Comparison of ENCODE assay signal across 11 cellular contexts in the genomic region with DNA sequence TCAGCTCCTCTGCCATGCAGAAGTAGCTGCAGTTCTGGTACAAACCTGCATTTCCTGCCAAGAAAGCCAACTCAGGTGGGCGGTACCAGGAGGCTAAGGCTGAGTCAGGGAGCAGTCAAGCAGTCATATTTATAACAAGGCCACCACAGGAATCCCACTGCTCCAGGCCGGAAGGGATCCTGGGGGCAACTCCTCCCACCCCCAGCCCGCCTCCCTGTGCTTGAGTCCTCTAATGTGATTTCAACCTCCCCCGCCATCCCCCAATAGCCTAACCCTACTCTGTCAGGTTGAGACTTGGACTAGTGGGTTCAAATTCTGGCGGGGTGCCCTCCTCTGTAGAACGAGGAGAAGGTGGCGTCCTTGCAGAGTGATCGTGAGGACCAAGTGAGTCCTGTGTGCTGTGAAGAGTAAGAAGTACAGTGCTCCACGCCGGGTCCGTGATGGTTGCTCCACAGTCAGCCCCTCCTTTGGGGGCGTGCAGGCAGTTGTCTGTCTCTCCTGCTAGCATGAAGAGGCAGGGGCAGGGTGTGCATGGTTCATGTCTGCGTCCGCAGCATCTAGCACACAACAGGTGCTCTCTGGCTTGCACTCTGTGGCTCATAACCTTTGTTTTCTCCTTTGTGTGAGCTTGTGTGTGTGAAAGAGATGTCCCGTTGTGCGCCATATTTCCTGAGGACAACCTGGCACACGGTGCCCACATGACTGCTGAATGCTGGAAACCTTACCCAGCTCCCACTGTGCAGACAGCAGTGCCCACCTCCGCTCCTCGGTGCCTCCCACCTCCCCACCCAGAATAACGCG.
DNase-seq lines count a peak whose midpoint lies in the region; ATAC-seq and TF ChIP-seq lines count a peak whose summit lies in the region.
"Had no signal": no experiment of that assay in that cellular context is flagged by ENCODE, and none has a peak within 500 bp of the region (broad histone marks: within the 10 kb centered on the region; RNA-seq: fewer than 3 reads in every experiment).

No MANE protein-coding gene starts in this region.

- H3K9me3 Mint-ChIP-seq in activated naive CD8-positive, alpha-beta T cell treated with anti-CD3 and anti-CD28 coated beads, Interleukin-2, amount 10 ng/mL, durations not matched to agents 7 days and 5 days, result no peaks in the 10 kb centered on the region
- no peaks in the 10 kb centered on the region for H3K9me3 Mint-ChIP-seq in activated naive CD8-positive, alpha-beta T cell treated with anti-CD3 and anti-CD28 coated beads for 36 hours

- H3K36me3 Mint-ChIP-seq in activated naive CD8-positive, alpha-beta T cell treated with anti-CD3 and anti-CD28 coated beads, Interleukin-2, amount 10 ng/mL, durations not matched to agents 7 days and 5 days, result no peaks in the 10 kb centered on the region
- H3K36me3 Mint-ChIP-seq in activated naive CD8-positive, alpha-beta T cell treated with anti-CD3 and anti-CD28 coated beads for 36 hours, result no peaks in the 10 kb centered on the region

- H3K27me3 ChIP-seq in uterus, result no peaks in the 10 kb centered on the region

- H3K27ac ChIP-seq in angular gyrus (ENCODE audit: low read depth, low read length), result peak overlapping the region; percentile 16
- H3K27ac ChIP-seq in uterus, result peak overlapping the region; percentile 44 to 59

- TF ChIP-seq CTCF in uterus (IDR thresholded peaks at IDR 0.05), result no peak

- no peak overlapping the region for H3K4me3 Mint-ChIP-seq in activated naive CD8-positive, alpha-beta T cell treated with anti-CD3 and anti-CD28 coated beads, Interleukin-2, amount 10 ng/mL, durations not matched to agents 7 days and 5 days
- no peak overlapping the region for H3K4me3 Mint-ChIP-seq in activated naive CD8-positive, alpha-beta T cell treated with anti-CD3 and anti-CD28 coated beads for 36 hours

- H3K27ac Mint-ChIP-seq in activated naive CD8-positive, alpha-beta T cell treated with anti-CD3 and anti-CD28 coated beads, Interleukin-2, amount 10 ng/mL, durations not matched to agents 7 days and 5 days, result no peak overlapping the region
- no peak overlapping the region for H3K27ac Mint-ChIP-seq in activated naive CD8-positive, alpha-beta T cell treated with anti-CD3 and anti-CD28 coated beads for 36 hours

- H3K9me3 ChIP-seq in uterus, result no peaks in the 10 kb centered on the region

- no peak for DNase-seq in activated naive CD8-positive, alpha-beta T cell treated with anti-CD3 and anti-CD28 coated beads, Interleukin-2, amount 10 ng/mL, durations not matched to agents 7 days and 5 days
- DNase-seq in activated naive CD8-positive, alpha-beta T cell treated with anti-CD3 and anti-CD28 coated beads for 36 hours, result no peak
- DNase-seq in islet precursor cell, result peak; percentile 84
- DNase-seq in uterus, result peak; percentile 39 to 54
- DNase-seq in stimulated activated naive CD4-positive, alpha-beta T cell treated with Interleukin-2 at 50 U/mL for 16 hours (lab: John Stamatoyannopoulos, UW), result no peak
- no peak for DNase-seq in amygdala (lab: John Stamatoyannopoulos, UW)
- DNase-seq: activated CD8-positive, alpha-beta memory T cell treated with anti-CD3 and anti-CD28 coated beads, Interleukin-2, amount 50 U/mL, for 48 hours; foreskin melanocyte; Karpas-422 had no signal

- intact Hi-C loops in uterus (cut with DNase I; ENCODE audit: low total_unique reads), result no loop called here

- POLR2A ChIA-PET in activated naive CD8-positive, alpha-beta T cell treated with anti-CD3 and anti-CD28 coated beads, Interleukin-2, amount 10 ng/mL, durations not matched to agents 7 days and 5 days (lab: Charles Lee), result no interaction called here

- no peaks in the 10 kb centered on the region for H3K36me3 ChIP-seq in uterus

- no peaks in the 10 kb centered on the region for H3K4me1 Mint-ChIP-seq in activated naive CD8-positive, alpha-beta T cell treated with anti-CD3 and anti-CD28 coated beads, Interleukin-2, amount 10 ng/mL, durations not matched to agents 7 days and 5 days
- H3K4me1 Mint-ChIP-seq in activated naive CD8-positive, alpha-beta T cell treated with anti-CD3 and anti-CD28 coated beads for 36 hours, result no peaks in the 10 kb centered on the region

- H3K4me3 ChIP-seq in uterus, result no peak overlapping the region

- TF ChIP-seq POLR2A in uterus (IDR thresholded peaks at IDR 0.05), result no peak

- ATAC-seq in activated naive CD8-positive, alpha-beta T cell treated with anti-CD3 and anti-CD28 coated beads, Interleukin-2, amount 10 ng/mL, durations not matched to agents 7 days and 5 days (ENCODE audit: low read depth), result peak; percentile 63
- no peak for ATAC-seq in GM18861 (IDR thresholded peaks at IDR 0.05; ENCODE audit: unreplicated experiment)

- H3K4me1 ChIP-seq in uterus, result no peaks in the 10 kb centered on the region

- H3K27me3 Mint-ChIP-seq in activated naive CD8-positive, alpha-beta T cell treated with anti-CD3 and anti-CD28 coated beads, Interleukin-2, amount 10 ng/mL, durations not matched to agents 7 days and 5 days, result no peaks in the 10 kb centered on the region
- H3K27me3 Mint-ChIP-seq in activated naive CD8-positive, alpha-beta T cell treated with anti-CD3 and anti-CD28 coated beads for 36 hours, result no peaks in the 10 kb centered on the region

Comparison
In these comparisons a context has a peak if more than half of its experiments do, and no peak if none do; other contexts are left out.
1. DNase-seq: peak in islet precursor cell (single experiment) and uterus (2 of 2); none in activated naive CD8-positive, alpha-beta T cell treated with anti-CD3 and anti-CD28 coated beads, Interleukin-2, amount 10 ng/mL, durations not matched to agents 7 days and 5 days (single experiment), activated naive CD8-positive, alpha-beta T cell treated with anti-CD3 and anti-CD28 coated beads for 36 hours (single experiment), stimulated activated naive CD4-positive, alpha-beta T cell treated with Interleukin-2 at 50 U/mL for 16 hours (single experiment) and amygdala (0 of 56).